ENCODE assay signal across 8 cellular contexts in the genomic region with DNA sequence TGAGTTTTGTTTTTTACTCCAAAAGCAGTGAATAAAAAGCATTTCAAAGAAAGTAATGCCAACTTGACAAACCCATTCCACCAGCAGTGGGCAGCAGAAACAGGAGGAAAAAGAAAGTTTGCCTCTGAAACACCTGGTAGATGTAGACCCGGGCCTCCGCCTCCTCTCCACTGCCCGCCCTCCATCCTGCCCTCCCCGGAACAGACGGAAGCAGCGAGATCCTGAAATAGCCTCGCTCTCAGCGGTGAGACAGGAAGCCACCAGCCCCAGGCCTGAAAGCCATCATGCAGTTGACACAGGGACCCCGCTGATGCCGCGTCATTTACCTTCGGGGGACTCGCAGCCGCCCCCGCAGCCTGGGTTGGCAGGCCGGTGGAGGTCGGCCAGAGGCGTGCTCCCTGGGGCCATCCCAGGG.
A peak's percentile ranks its signal among the peaks of the same experiment; 100 is the strongest.
DNase-seq lines count a peak whose midpoint lies in the region; ATAC-seq and TF ChIP-seq lines count a peak whose summit lies in the region.

No MANE protein-coding gene starts in this region.

- H3K27me3 Mint-ChIP-seq in Calu3 (ENCODE audit: unreplicated experiment), result peaks cover 91% of the 10 kb centered on the region
- H3K27me3 Mint-ChIP-seq in endodermal cell (ENCODE audit: insufficient read depth), result no peaks in the 10 kb centered on the region

- no peaks in the 10 kb centered on the region for H3K27me3 ChIP-seq in endodermal cell (ENCODE audit: control insufficient read depth, insufficient read depth, low read length, poor library complexity, severe bottlenecking)
- peaks cover 10% of the 10 kb centered on the region for H3K27me3 ChIP-seq in smooth muscle cell (ENCODE audit: low read depth)

- H3K9ac ChIP-seq in endodermal cell (ENCODE audit: extremely low read depth, low read length, poor library complexity, severe bottlenecking) (no peak overlapping the region), smooth muscle cell (ENCODE audit: low read depth) (no peak overlapping the region)

- BruUV-seq in Calu3 (replicated peaks; lab: Mats Ljungman, UMichigan), result no TSS peak

- 35 to 52% methylated on average over 18 of the region's 18 CpGs for WGBS in endodermal cell (ENCODE audit: insufficient coverage in 1 of 2, insufficient read length in 1 of 2), 2 experiments
- 31% methylated on average over 18 of the region's 18 CpGs for WGBS in smooth muscle cell (ENCODE audit: low lambda C conversion rate)

- CTCF ChIA-PET in Calu3 (lab: Charles Lee), result no interaction called here

- no peaks in the 10 kb centered on the region for H4K20me1 ChIP-seq in smooth muscle cell (ENCODE audit: low read depth)

- H3K4me2 ChIP-seq in smooth muscle cell, result peak overlapping the region; percentile 39

- no peaks in the 10 kb centered on the region for H3K9me3 Mint-ChIP-seq in Calu3 (ENCODE audit: low read depth, unreplicated experiment)
- H3K9me3 Mint-ChIP-seq in endodermal cell, result no peaks in the 10 kb centered on the region

- ATAC-seq in GM19395 (IDR thresholded peaks at IDR 0.05; ENCODE audit: unreplicated experiment) (peak; percentile 97), HG03457 (IDR thresholded peaks at IDR 0.05; ENCODE audit: unreplicated experiment) (peak; percentile 98)

- no peaks in the 10 kb centered on the region for H3F3A ChIP-seq in smooth muscle cell (ENCODE audit: low read depth)

- no peaks in the 10 kb centered on the region for H3K79me2 ChIP-seq in smooth muscle cell (ENCODE audit: low read depth)

- H3K27ac Mint-ChIP-seq in Calu3 (ENCODE audit: unreplicated experiment) (no peak overlapping the region), endodermal cell (no peak overlapping the region)

- no peak overlapping the region for H3K4me3 Mint-ChIP-seq in Calu3 (ENCODE audit: low read depth, unreplicated experiment)
- H3K4me3 Mint-ChIP-seq in endodermal cell, result no peak overlapping the region

- DNase-seq in Calu3 (no peak), endodermal cell (peak; percentile 89), smooth muscle cell (lab: John Stamatoyannopoulos, UW; ENCODE audit: unreplicated experiment) (no peak), EL (no peak), putamen (ENCODE audit: low spot score) (no peak)
- peak; percentile 67 for DNase-seq in activated CD4-positive, alpha-beta T cell treated with anti-CD3 and anti-CD28 coated beads for 48 hours

- TF ChIP-seq CTCF in Calu3 (IDR thresholded peaks at IDR 0.05; ENCODE audit: unreplicated experiment) (peak; percentile 20), endodermal cell (conservative IDR thresholded peaks at IDR 0.05) (peak; percentile 66), smooth muscle cell (IDR thresholded peaks at IDR 0.05; ENCODE audit: borderline replicate concordance, insufficient read depth, poor library complexity, severe bottlenecking) (no peak)

- H3K27ac ChIP-seq in endodermal cell (ENCODE audit: low read depth, low read length) (no peak overlapping the region), smooth muscle cell (ENCODE audit: low read depth) (no peak overlapping the region)

- H3K4me1 ChIP-seq in endodermal cell (ENCODE audit: control insufficient read depth, insufficient read depth, low read length), result peaks cover 5% of the 10 kb centered on the region
- peaks cover 10% of the 10 kb centered on the region for H3K4me1 ChIP-seq in smooth muscle cell (ENCODE audit: low read depth)

- no peaks in the 10 kb centered on the region for H3K4me1 Mint-ChIP-seq in Calu3 (ENCODE audit: low read depth, unreplicated experiment)
- H3K4me1 Mint-ChIP-seq in endodermal cell, result peaks cover 12% of the 10 kb centered on the region

- no peaks in the 10 kb centered on the region for H3K9me3 ChIP-seq in endodermal cell (ENCODE audit: control insufficient read depth, low read length)
- H3K9me3 ChIP-seq in smooth muscle cell (replicated peaks; ENCODE audit: low read depth), result no peaks in the 10 kb centered on the region

- H3K36me3 Mint-ChIP-seq in Calu3 (ENCODE audit: insufficient read depth, unreplicated experiment), result no peaks in the 10 kb centered on the region
- no peaks in the 10 kb centered on the region for H3K36me3 Mint-ChIP-seq in endodermal cell (ENCODE audit: low read depth)

- no peak overlapping the region for H3K4me3 ChIP-seq in endodermal cell (ENCODE audit: low read length)
- no peak overlapping the region for H3K4me3 ChIP-seq in smooth muscle cell

- intact Hi-C loops in Calu3 (cut with micrococcal nuclease; ENCODE audit: unreplicated experiment), result no loop called here

- peak overlapping the region; percentile 54 for H2AFZ ChIP-seq in smooth muscle cell (ENCODE audit: low read depth)

- H3K36me3 ChIP-seq in endodermal cell (ENCODE audit: control insufficient read depth, insufficient read depth, low read length) (no peaks in the 10 kb centered on the region), smooth muscle cell (ENCODE audit: low read depth) (no peaks in the 10 kb centered on the region)

Comparison
In these comparisons a context has a peak if more than half of its experiments do, and no peak if none do; other contexts are left out.
1. DNase-seq: peak in activated CD4-positive, alpha-beta T cell treated with anti-CD3 and anti-CD28 coated beads for 48 hours (single experiment) and endodermal cell (single experiment); none in Calu3 (single experiment), smooth muscle cell (single experiment), EL (single experiment) and putamen (single experiment).